In genomic region chr12:2140858-2141519, GRCh38 we compare ENCODE assay signal across 24 cellular contexts.
"Had no signal": no experiment of that assay in that cellular context is flagged by ENCODE, and none has a peak within 500 bp of the region (broad histone marks: within the 10 kb centered on the region; RNA-seq: fewer than 3 reads in every experiment).

No MANE protein-coding gene starts in this region.

- H3K27me3 ChIP-seq: spleen, testis had no signal

- H3K4me3 Mint-ChIP-seq: activated CD8-positive, alpha-beta memory T cell treated with anti-CD3 and anti-CD28 coated beads, Interleukin-2, amount 10 ng/mL, durations not matched to agents 7 days and 5 days; activated CD8-positive, alpha-beta T cell treated with anti-CD3 and anti-CD28 coated beads, Interleukin-2, amount 10 ng/mL, durations not matched to agents 7 days and 5 days; effector memory CD8-positive, alpha-beta T cell; natural killer cell; WTC11 had no signal

- FAIRE-seq: urothelium cell line had no signal

- H3K4me3 ChIP-seq: lower lobe of right lung, spleen, testis had no signal

- H3K4me1 Mint-ChIP-seq: activated CD8-positive, alpha-beta memory T cell treated with anti-CD3 and anti-CD28 coated beads, Interleukin-2, amount 10 ng/mL, durations not matched to agents 7 days and 5 days; natural killer cell had no signal

- H3K4me1 ChIP-seq: lower lobe of right lung had no signal

- H3K36me3 ChIP-seq: lower lobe of right lung, spleen had no signal

- H3K27ac Mint-ChIP-seq: activated CD8-positive, alpha-beta memory T cell treated with anti-CD3 and anti-CD28 coated beads, Interleukin-2, amount 10 ng/mL, durations not matched to agents 7 days and 5 days; activated CD8-positive, alpha-beta T cell treated with anti-CD3 and anti-CD28 coated beads, Interleukin-2, amount 10 ng/mL, durations not matched to agents 7 days and 5 days; activated naive CD4-positive, alpha-beta T cell treated with anti-CD3 and anti-CD28 coated beads, Interleukin-2, amount 50 U/mL, for 72 hours; activated T-helper 2 cell treated with anti-CD3 and anti-CD28 coated beads, Interferon-gamma antibody, Interleukin-2, Interleukin-4, amounts not matched to agents 10 μg/mL and 5 μg/mL and 100 μg/mL, durations not matched to agents 14 hours and 24 hours and 36 hours; effector memory CD8-positive, alpha-beta T cell; natural killer cell; WTC11 had no signal

- DNase-seq: activated CD4-positive, alpha-beta T cell treated with anti-CD3 and anti-CD28 coated beads for 1 hour; activated CD8-positive, alpha-beta memory T cell treated with anti-CD3 and anti-CD28 coated beads, Interleukin-2, amount 10 ng/mL, durations not matched to agents 7 days and 5 days; activated CD8-positive, alpha-beta T cell treated with anti-CD3 and anti-CD28 coated beads, Interleukin-2, amount 10 ng/mL, durations not matched to agents 7 days and 5 days; activated T-cell treated with anti-CD3 and anti-CD28 coated beads, Interleukin-2, amount 50 U/mL, for 48 hours; cerebellar nuclear complex; cortex of kidney; effector memory CD8-positive, alpha-beta T cell; foreskin fibroblast; lower lobe of right lung; mesenchymal stem cell; natural killer cell; posterior cingulate gyrus; retina; spleen; stimulated activated CD4-positive, alpha-beta T cell treated with anti-CD3 and anti-CD28 coated beads, Interleukin-2, amount 100 ng/mL, for 48 hours; stimulated activated naive CD4-positive, alpha-beta T cell treated with Interleukin-2 at 50 U/mL for 16 hours; T-helper 2 cell; testis; trophoblast cell had no signal

- ATAC-seq: activated CD8-positive, alpha-beta memory T cell treated with anti-CD3 and anti-CD28 coated beads, Interleukin-2, amount 10 ng/mL, durations not matched to agents 7 days and 5 days; activated CD8-positive, alpha-beta T cell treated with anti-CD3 and anti-CD28 coated beads, Interleukin-2, amount 10 ng/mL, durations not matched to agents 7 days and 5 days; activated naive CD4-positive, alpha-beta T cell treated with anti-CD3 and anti-CD28 coated beads, Interleukin-2, amount 50 U/mL, for 72 hours; effector memory CD8-positive, alpha-beta T cell; natural killer cell; SK-N-SH treated with all-trans-retinoic acid at 6 μM for 48 hours; WTC11 had no signal

- H3K9me3 ChIP-seq: lower lobe of right lung, spleen, testis had no signal

- H3K27ac ChIP-seq: lower lobe of right lung had no signal

- H3K9me3 Mint-ChIP-seq: activated naive CD4-positive, alpha-beta T cell treated with anti-CD3 and anti-CD28 coated beads, Interleukin-2, amount 50 U/mL, for 72 hours; activated T-helper 2 cell treated with anti-CD3 and anti-CD28 coated beads, Interferon-gamma antibody, Interleukin-2, Interleukin-4, amounts not matched to agents 10 μg/mL and 5 μg/mL and 100 μg/mL, durations not matched to agents 14 hours and 24 hours and 36 hours; effector memory CD8-positive, alpha-beta T cell; natural killer cell; WTC11 had no signal

- H3K36me3 Mint-ChIP-seq: activated CD8-positive, alpha-beta memory T cell treated with anti-CD3 and anti-CD28 coated beads, Interleukin-2, amount 10 ng/mL, durations not matched to agents 7 days and 5 days; natural killer cell; WTC11 had no signal
